ENCODE assay signal across 9 cellular contexts in the genomic region with DNA sequence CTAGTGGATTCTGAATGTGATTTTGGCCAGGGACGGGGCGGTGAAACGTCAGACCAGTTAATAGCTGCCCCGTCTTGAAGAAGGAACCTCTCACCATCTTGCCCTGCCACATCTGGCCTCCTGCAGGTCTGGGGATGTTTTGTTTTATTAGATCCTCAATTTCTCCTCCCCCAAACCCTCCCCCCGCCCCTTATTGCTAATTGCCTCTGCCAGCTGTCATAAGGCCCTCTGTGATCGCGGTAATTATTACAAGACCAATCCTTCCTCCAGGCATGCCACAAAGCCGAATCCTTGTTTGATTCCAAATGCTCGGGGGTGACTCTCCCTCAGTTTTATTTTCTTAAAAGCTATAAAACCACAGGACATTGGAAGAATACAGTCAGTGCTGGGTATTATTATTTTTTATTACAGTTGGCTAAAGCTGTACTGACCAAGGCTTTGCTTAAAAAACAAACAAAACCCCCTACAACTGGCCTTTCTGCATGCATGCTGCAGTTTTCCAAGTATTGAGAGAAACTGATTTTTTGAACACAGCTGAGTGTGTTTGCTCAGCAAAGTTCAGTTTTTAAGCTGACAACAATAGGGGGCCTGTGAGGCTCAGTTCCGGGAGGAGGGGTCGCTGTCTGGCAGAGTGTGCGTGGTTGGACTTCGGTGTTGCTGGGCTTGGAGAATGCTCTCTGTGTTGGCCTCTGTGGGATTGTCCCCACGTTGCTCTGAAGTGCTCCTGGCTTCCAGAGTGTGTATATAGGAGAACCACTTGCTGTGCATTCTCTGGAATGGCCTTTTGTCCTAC. TPM values are rescaled to one million over a fixed set of nuclear protein-coding genes. Genes with fewer than 3 reads are reported as not detected.
DNase-seq lines count a peak whose midpoint lies in the region; ATAC-seq and TF ChIP-seq lines count a peak whose summit lies in the region.
"Had no signal": no experiment of that assay in that cellular context is flagged by ENCODE, and none has a peak within 500 bp of the region (broad histone marks: within the 10 kb centered on the region; RNA-seq: fewer than 3 reads in every experiment).

No MANE protein-coding gene starts in this region.

- TF ChIP-seq CTCF in NB4 (IDR thresholded peaks at IDR 0.05; ENCODE audit: low read depth, low read length) (no peak), body of pancreas (IDR thresholded peaks at IDR 0.05) (no peak), foreskin keratinocyte (conservative IDR thresholded peaks at IDR 0.05) (no peak)

- H3K27me3 ChIP-seq in body of pancreas, result no peaks in the 10 kb centered on the region
- H3K27me3 ChIP-seq in foreskin keratinocyte, result peaks cover 47% of the 10 kb centered on the region

- H3K27ac ChIP-seq in body of pancreas (peak overlapping the region; percentile 51 to 82 (median 80)), mesodermal cell (ENCODE audit: low read depth, low read length, severe bottlenecking) (peak overlapping the region; percentile 24), foreskin keratinocyte (no peak overlapping the region)
- H3K27ac ChIP-seq: C4-2B had no signal

- 6 to 22% methylated on average over 14 of the region's 14 CpGs for WGBS in body of pancreas, 2 donors
- WGBS in mesodermal cell (ENCODE audit: insufficient coverage in 2 of 2), 2 experiments, result 3 to 12% methylated on average over 5 to 8 of the region's 14 CpGs

- intact Hi-C loops in body of pancreas (cut with DNase I), result no loop called here

- H3K36me3 ChIP-seq in body of pancreas (replicated peaks in 1 of 2; ENCODE audit: insufficient read depth in 1 of 2, low read depth in 2 of 2) (no peaks in the 10 kb centered on the region), mesodermal cell (ENCODE audit: control insufficient read depth, insufficient read depth, low read length) (peaks cover 4% of the 10 kb centered on the region)

- no peak for ATAC-seq in body of pancreas
- no peak for ATAC-seq in foreskin keratinocyte
- no peak for ATAC-seq in GM19023 (IDR thresholded peaks at IDR 0.05; ENCODE audit: unreplicated experiment)

- DNase-seq in NCI-H1417 (lab: John Stamatoyannopoulos, UW), result peak in 2 of 3 experiments; percentile 54 to 82
- DNase-seq in NCI-H1417 treated with DMSO at 0.1 percent for 48 hours (lab: John Stamatoyannopoulos, UW), result no peak
- peak; percentile 33 for DNase-seq in NB4 (ENCODE audit: low read depth)
- DNase-seq in body of pancreas, result peak in 1 of 4 donors; percentile 42
- no peak for DNase-seq in activated CD4-positive, CD25-positive, alpha-beta regulatory T cell (lab: John Stamatoyannopoulos, UW)
- no peak for DNase-seq in foreskin keratinocyte

- H3K9me3 ChIP-seq in body of pancreas, result no peaks in the 10 kb centered on the region
- no peaks in the 10 kb centered on the region for H3K9me3 ChIP-seq in mesodermal cell (ENCODE audit: control insufficient read depth, low read length)

- TF ChIP-seq POLR2A in NB4 (IDR thresholded peaks at IDR 0.05; ENCODE audit: extremely low read depth, insufficient read length) (no peak), body of pancreas (IDR thresholded peaks at IDR 0.05) (peak in 2 of 3 donors; percentile 36 to 58)

- H3K4me3 ChIP-seq in NB4 (ENCODE audit: low read depth, low read length) (no peak overlapping the region), body of pancreas (peak overlapping the region; percentile 48 to 65), mesodermal cell (ENCODE audit: extremely low read depth, insufficient read depth, low read length, poor library complexity, severe bottlenecking) (peak overlapping the region; percentile 76)

- peaks cover 57% of the 10 kb centered on the region for H3K4me1 ChIP-seq in body of pancreas
- H3K4me1 ChIP-seq in mesodermal cell (ENCODE audit: control insufficient read depth, insufficient read depth, low read length, poor library complexity, severe bottlenecking), result peaks cover 32% of the 10 kb centered on the region
- peaks cover 3% of the 10 kb centered on the region for H3K4me1 ChIP-seq in foreskin keratinocyte

RNA-seq across cellular contexts. Expression of a gene that starts 1.7 kb away (rescaled TPM):
- total RNA-seq in body of pancreas (100 to 1,000 TPM in 1 of 2 donors, 10 to 100 TPM in 1; 99.9 to 142 TPM), foreskin keratinocyte (1.3 and 2.2 TPM in 2 replicates)
- 37.3 TPM for polyA plus RNA-seq in mesodermal cell (2013, experiment 1 of 2)
- polyA plus RNA-seq in mesodermal cell (2013, experiment 2 of 2), result 34.7 TPM
- 0.65 and 0.75 TPM in 2 replicates for polyA plus RNA-seq in foreskin keratinocyte

Comparison
In these comparisons a context has a peak if more than half of its experiments do, and no peak if none do; other contexts are left out.
1. DNase-seq: peak in NCI-H1417 (2 of 3) and NB4 (single experiment); none in NCI-H1417 treated with DMSO at 0.1 percent for 48 hours (single experiment), activated CD4-positive, CD25-positive, alpha-beta regulatory T cell (0 of 4) and foreskin keratinocyte (0 of 2).
2. RNA of a gene that starts 1.7 kb away (total RNA-seq): 99.9 to 142 TPM in body of pancreas; 1.3 to 2.2 TPM in foreskin keratinocyte; every median in the first group is over 10 times any median in the second.